ENCODE assay signal across 9 cellular contexts in genomic region chr1:170707959-170708666, GRCh38. TPM values are rescaled to one million over a fixed set of nuclear protein-coding genes. Genes with fewer than 3 reads are reported as not detected.
DNase-seq lines count a peak whose midpoint lies in the region; ATAC-seq lines count a peak whose summit lies in the region.
"Had no signal": no experiment of that assay in that cellular context is flagged by ENCODE, and none has a peak within 500 bp of the region (broad histone marks: within the 10 kb centered on the region; RNA-seq: fewer than 3 reads in every experiment).

No MANE protein-coding gene starts in this region.

- peaks cover 2% of the 10 kb centered on the region for H3K27me3 Mint-ChIP-seq in activated CD8-positive, alpha-beta memory T cell treated with anti-CD3 and anti-CD28 coated beads, Interleukin-2, amount 10 ng/mL, durations not matched to agents 7 days and 5 days

- in situ Hi-C loops in Caki2 (cut with HindIII; ENCODE audit: low pct_unique_long_range_greater_than_20kb, low sequenced_read_pairs): no loop called here

- DNase-seq in Caki2 (ENCODE audit: low read depth) (peak; percentile 75), NCI-H446 treated with DMSO at 0.1 percent for 48 hours (lab: John Stamatoyannopoulos, UW) (peak; percentile 73), epithelial cell of prostate (ENCODE audit: low read depth, low spot score) (peak; percentile 87), occipital lobe (lab: John Stamatoyannopoulos, UW) (peak; percentile 13), NCI-H2029 (lab: John Stamatoyannopoulos, UW) (no peak), iPS-NIHi11 (ENCODE audit: low spot score) (no peak), cerebellar cortex (ENCODE audit: low spot score) (no peak)
- DNase-seq in activated CD8-positive, alpha-beta memory T cell treated with anti-CD3 and anti-CD28 coated beads, Interleukin-2, amount 10 ng/mL, durations not matched to agents 7 days and 5 days: no peak
- DNase-seq: kidney had no signal

- no peak overlapping the region for H3K4me3 Mint-ChIP-seq in activated CD8-positive, alpha-beta memory T cell treated with anti-CD3 and anti-CD28 coated beads, Interleukin-2, amount 10 ng/mL, durations not matched to agents 7 days and 5 days

- no peak overlapping the region for H3K27ac Mint-ChIP-seq in activated CD8-positive, alpha-beta memory T cell treated with anti-CD3 and anti-CD28 coated beads, Interleukin-2, amount 10 ng/mL, durations not matched to agents 7 days and 5 days

- CTCF ChIA-PET in activated CD8-positive, alpha-beta memory T cell treated with anti-CD3 and anti-CD28 coated beads, Interleukin-2, amount 10 ng/mL, durations not matched to agents 7 days and 5 days (lab: Charles Lee): no interaction called here

- ATAC-seq in activated CD8-positive, alpha-beta memory T cell treated with anti-CD3 and anti-CD28 coated beads, Interleukin-2, amount 10 ng/mL, durations not matched to agents 7 days and 5 days: no peak

- no peaks in the 10 kb centered on the region for H3K36me3 Mint-ChIP-seq in activated CD8-positive, alpha-beta memory T cell treated with anti-CD3 and anti-CD28 coated beads, Interleukin-2, amount 10 ng/mL, durations not matched to agents 7 days and 5 days

- H3K4me1 Mint-ChIP-seq in activated CD8-positive, alpha-beta memory T cell treated with anti-CD3 and anti-CD28 coated beads, Interleukin-2, amount 10 ng/mL, durations not matched to agents 7 days and 5 days: no peaks in the 10 kb centered on the region

- H3K9me3 Mint-ChIP-seq in activated CD8-positive, alpha-beta memory T cell treated with anti-CD3 and anti-CD28 coated beads, Interleukin-2, amount 10 ng/mL, durations not matched to agents 7 days and 5 days (ENCODE audit: low read depth): no peaks in the 10 kb centered on the region

- peak overlapping the region; percentile 73 for H3K27ac ChIP-seq in epithelial cell of prostate

RNA-seq across cellular contexts. Expression of gene PRRX1, which starts 44.2 kb away (rescaled TPM):
- total RNA-seq in Caki2 (2014; rRNA removed; shearing (Covaris generic); ENCODE audit: low replicate concordance): not detected in 2 replicates
- total RNA-seq in occipital lobe: 5.5 TPM
- total RNA-seq in activated CD8-positive, alpha-beta memory T cell treated with anti-CD3 and anti-CD28 coated beads, Interleukin-2, amount 10 ng/mL, durations not matched to agents 7 days and 5 days: not detected

Comparison
In these comparisons a context has a peak if more than half of its experiments do, and no peak if none do; other contexts are left out.
1. DNase-seq: peak in Caki2 (single experiment), NCI-H446 treated with DMSO at 0.1 percent for 48 hours (single experiment), epithelial cell of prostate (single experiment) and occipital lobe (single experiment); none in NCI-H2029 (single experiment), activated CD8-positive, alpha-beta memory T cell treated with anti-CD3 and anti-CD28 coated beads, Interleukin-2, amount 10 ng/mL, durations not matched to agents 7 days and 5 days (single experiment), iPS-NIHi11 (single experiment) and cerebellar cortex (single experiment).